In genomic region chr10:3197354-3198003, GRCh38 we compare ENCODE assay signal across 1 cellular context.
A peak's percentile ranks its signal among the peaks of the same experiment; 100 is the strongest.
TF ChIP-seq lines count a peak whose summit lies in the region.

No MANE protein-coding gene starts in this region.

TF ChIP-seq in HepG2, 621 proteins besides CTCF, POLR2A, EP300 and RAD21 (continued from another document and continues in another):
- 0 out of 2 replicates have a peak, but pooled peaks have one; percentile 35 for TF ChIP-seq SALL1 (CRISPR knock-in tag; IDR thresholded peaks at IDR 0.05)
- TF ChIP-seq PHF8 (CRISPR knock-in tag; IDR thresholded peaks at IDR 0.05) = no peak
- peak; percentile 70; the same call in 1 of the 2 replicates for TF ChIP-seq EZH2 (conservative IDR thresholded peaks at IDR 0.05; ENCODE audit: low read depth, low read length)
- TF ChIP-seq PRMT3 (CRISPR knock-in tag; IDR thresholded peaks at IDR 0.05; ENCODE audit: borderline replicate concordance, low read depth) = no peak
- TF ChIP-seq, protein P1, sequence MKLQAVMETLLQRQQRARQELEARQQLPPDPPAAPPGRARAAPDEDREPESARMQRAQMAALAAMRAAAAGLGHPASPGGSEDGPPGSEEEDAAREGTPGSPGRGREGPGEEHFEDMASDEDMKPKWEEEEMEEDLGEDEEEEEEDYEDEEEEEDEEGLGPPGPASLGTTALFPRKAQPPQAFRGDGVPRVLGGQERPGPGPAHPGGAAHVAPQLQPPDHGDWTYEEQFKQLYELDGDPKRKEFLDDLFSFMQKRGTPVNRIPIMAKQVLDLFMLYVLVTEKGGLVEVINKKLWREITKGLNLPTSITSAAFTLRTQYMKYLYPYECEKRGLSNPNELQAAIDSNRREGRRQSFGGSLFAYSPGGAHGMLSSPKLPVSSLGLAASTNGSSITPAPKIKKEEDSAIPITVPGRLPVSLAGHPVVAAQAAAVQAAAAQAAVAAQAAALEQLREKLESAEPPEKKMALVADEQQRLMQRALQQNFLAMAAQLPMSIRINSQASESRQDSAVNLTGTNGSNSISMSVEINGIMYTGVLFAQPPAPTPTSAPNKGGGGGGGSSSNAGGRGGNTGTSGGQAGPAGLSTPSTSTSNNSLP (IDR thresholded peaks at IDR 0.05; ENCODE audit: low read depth, low read length) = no peak
- peak; percentile 23; the same call in 1 of the 2 replicates for TF ChIP-seq FOXK1 (CRISPR knock-in tag; IDR thresholded peaks at IDR 0.05; ENCODE audit: borderline replicate concordance, low read depth)
- TF ChIP-seq, protein P2, sequence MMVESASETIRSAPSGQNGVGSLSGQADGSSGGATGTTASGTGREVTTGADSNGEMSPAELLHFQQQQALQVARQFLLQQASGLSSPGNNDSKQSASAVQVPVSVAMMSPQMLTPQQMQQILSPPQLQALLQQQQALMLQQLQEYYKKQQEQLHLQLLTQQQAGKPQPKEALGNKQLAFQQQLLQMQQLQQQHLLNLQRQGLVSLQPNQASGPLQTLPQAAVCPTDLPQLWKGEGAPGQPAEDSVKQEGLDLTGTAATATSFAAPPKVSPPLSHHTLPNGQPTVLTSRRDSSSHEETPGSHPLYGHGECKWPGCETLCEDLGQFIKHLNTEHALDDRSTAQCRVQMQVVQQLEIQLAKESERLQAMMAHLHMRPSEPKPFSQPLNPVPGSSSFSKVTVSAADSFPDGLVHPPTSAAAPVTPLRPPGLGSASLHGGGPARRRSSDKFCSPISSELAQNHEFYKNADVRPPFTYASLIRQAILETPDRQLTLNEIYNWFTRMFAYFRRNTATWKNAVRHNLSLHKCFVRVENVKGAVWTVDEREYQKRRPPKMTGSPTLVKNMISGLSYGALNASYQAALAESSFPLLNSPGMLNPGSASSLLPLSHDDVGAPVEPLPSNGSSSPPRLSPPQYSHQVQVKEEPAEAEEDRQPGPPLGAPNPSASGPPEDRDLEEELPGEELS (CRISPR knock-in tag; IDR thresholded peaks at IDR 0.05) = 0 out of 2 replicates have a peak, but pooled peaks have one; percentile 17
- TF ChIP-seq HNRNPLL (IDR thresholded peaks at IDR 0.05; ENCODE audit: low read depth, low read length, poor library complexity, severe bottlenecking) = peak; percentile 29
- TF ChIP-seq, protein P3, sequence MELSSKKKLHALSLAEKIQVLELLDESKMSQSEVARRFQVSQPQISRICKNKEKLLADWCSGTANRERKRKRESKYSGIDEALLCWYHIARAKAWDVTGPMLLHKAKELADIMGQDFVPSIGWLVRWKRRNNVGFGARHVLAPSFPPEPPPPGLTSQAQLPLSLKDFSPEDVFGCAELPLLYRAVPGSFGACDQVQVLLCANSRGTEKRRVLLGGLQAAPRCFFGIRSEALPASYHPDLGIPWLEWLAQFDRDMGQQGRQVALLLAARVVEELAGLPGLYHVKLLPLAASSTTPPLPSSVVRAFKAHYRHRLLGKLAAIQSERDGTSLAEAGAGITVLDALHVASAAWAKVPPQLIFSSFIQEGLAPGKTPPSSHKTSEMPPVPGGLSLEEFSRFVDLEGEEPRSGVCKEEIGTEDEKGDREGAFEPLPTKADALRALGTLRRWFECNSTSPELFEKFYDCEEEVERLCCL (CRISPR knock-in tag; IDR thresholded peaks at IDR 0.05; ENCODE audit: borderline replicate concordance) = no peak
- 0 out of 2 replicates have a peak, but pooled peaks have one; percentile 53 for TF ChIP-seq ZNF225 (CRISPR knock-in tag; IDR thresholded peaks at IDR 0.05)
- TF ChIP-seq, protein P4, sequence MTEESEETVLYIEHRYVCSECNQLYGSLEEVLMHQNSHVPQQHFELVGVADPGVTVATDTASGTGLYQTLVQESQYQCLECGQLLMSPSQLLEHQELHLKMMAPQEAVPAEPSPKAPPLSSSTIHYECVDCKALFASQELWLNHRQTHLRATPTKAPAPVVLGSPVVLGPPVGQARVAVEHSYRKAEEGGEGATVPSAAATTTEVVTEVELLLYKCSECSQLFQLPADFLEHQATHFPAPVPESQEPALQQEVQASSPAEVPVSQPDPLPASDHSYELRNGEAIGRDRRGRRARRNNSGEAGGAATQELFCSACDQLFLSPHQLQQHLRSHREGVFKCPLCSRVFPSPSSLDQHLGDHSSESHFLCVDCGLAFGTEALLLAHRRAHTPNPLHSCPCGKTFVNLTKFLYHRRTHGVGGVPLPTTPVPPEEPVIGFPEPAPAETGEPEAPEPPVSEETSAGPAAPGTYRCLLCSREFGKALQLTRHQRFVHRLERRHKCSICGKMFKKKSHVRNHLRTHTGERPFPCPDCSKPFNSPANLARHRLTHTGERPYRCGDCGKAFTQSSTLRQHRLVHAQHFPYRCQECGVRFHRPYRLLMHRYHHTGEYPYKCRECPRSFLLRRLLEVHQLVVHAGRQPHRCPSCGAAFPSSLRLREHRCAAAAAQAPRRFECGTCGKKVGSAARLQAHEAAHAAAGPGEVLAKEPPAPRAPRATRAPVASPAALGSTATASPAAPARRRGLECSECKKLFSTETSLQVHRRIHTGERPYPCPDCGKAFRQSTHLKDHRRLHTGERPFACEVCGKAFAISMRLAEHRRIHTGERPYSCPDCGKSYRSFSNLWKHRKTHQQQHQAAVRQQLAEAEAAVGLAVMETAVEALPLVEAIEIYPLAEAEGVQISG (CRISPR knock-in tag; IDR thresholded peaks at IDR 0.05) = peak; percentile 47; the same call in 1 of the 2 replicates
- TF ChIP-seq SRSF1 (optimal IDR thresholded peaks at IDR 0.05; ENCODE audit: low read depth, low read length) = no peak
- TF ChIP-seq KDM3A (CRISPR knock-in tag; IDR thresholded peaks at IDR 0.05; ENCODE audit: low read depth) = peak; percentile 65; the same call in 1 of the 2 replicates
- no peak for TF ChIP-seq PCBP2 (optimal IDR thresholded peaks at IDR 0.05; ENCODE audit: low read depth, low read length, poor library complexity, severe bottlenecking)
- no peak for TF ChIP-seq ZMAT3 (CRISPR knock-in tag; conservative IDR thresholded peaks at IDR 0.05)
- TF ChIP-seq, protein P5, sequence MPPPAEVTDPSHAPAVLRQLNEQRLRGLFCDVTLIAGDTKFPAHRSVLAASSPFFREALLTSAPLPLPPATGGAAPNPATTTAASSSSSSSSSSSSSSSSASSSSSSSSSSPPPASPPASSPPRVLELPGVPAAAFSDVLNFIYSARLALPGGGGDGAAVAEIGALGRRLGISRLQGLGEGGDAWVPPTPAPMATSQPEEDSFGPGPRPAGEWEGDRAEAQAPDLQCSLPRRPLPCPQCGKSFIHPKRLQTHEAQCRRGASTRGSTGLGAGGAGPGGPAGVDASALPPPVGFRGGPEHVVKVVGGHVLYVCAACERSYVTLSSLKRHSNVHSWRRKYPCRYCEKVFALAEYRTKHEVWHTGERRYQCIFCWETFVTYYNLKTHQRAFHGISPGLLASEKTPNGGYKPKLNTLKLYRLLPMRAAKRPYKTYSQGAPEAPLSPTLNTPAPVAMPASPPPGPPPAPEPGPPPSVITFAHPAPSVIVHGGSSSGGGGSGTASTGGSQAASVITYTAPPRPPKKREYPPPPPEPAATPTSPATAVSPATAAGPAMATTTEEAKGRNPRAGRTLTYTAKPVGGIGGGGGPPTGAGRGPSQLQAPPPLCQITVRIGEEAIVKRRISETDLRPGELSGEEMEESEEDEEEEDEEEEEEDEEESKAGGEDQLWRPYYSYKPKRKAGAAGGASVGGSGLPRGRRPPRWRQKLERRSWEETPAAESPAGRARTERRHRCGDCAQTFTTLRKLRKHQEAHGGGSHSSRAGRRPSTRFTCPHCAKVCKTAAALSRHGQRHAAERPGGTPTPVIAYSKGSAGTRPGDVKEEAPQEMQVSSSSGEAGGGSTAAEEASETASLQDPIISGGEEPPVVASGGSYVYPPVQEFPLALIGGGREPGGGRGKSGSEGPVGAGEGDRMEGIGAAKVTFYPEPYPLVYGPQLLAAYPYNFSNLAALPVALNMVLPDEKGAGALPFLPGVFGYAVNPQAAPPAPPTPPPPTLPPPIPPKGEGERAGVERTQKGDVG (CRISPR knock-in tag; IDR thresholded peaks at IDR 0.05; ENCODE audit: borderline replicate concordance) = no peak
- TF ChIP-seq TEAD3 (CRISPR knock-in tag; optimal IDR thresholded peaks at IDR 0.05; ENCODE audit: borderline replicate concordance) = peak; percentile 58
- TF ChIP-seq, protein P6, sequence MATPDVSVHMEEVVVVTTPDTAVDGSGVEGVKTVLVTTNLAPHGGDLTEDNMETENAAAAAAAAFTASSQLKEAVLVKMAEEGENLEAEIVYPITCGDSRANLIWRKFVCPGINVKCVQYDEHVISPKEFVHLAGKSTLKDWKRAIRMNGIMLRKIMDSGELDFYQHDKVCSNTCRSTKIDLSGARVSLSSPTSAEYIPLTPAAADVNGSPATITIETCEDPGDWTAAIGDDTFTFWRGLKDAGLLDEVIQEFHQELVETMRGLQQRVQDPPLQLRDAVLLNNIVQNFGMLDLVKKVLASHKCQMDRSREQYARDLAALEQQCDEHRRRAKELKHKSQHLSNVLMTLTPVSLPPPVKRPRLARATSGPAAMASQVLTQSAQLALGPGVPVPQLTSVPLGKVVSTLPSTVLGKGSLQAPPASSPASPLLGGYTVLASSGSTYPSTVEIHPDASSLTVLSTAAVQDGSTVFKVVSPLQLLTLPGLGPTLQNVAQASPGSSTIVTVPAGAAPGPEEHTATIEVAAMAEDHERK (CRISPR knock-in tag; IDR thresholded peaks at IDR 0.05; ENCODE audit: low read depth) = no peak
- TF ChIP-seq, protein P7, sequence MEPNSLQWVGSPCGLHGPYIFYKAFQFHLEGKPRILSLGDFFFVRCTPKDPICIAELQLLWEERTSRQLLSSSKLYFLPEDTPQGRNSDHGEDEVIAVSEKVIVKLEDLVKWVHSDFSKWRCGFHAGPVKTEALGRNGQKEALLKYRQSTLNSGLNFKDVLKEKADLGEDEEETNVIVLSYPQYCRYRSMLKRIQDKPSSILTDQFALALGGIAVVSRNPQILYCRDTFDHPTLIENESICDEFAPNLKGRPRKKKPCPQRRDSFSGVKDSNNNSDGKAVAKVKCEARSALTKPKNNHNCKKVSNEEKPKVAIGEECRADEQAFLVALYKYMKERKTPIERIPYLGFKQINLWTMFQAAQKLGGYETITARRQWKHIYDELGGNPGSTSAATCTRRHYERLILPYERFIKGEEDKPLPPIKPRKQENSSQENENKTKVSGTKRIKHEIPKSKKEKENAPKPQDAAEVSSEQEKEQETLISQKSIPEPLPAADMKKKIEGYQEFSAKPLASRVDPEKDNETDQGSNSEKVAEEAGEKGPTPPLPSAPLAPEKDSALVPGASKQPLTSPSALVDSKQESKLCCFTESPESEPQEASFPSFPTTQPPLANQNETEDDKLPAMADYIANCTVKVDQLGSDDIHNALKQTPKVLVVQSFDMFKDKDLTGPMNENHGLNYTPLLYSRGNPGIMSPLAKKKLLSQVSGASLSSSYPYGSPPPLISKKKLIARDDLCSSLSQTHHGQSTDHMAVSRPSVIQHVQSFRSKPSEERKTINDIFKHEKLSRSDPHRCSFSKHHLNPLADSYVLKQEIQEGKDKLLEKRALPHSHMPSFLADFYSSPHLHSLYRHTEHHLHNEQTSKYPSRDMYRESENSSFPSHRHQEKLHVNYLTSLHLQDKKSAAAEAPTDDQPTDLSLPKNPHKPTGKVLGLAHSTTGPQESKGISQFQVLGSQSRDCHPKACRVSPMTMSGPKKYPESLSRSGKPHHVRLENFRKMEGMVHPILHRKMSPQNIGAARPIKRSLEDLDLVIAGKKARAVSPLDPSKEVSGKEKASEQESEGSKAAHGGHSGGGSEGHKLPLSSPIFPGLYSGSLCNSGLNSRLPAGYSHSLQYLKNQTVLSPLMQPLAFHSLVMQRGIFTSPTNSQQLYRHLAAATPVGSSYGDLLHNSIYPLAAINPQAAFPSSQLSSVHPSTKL (CRISPR knock-in tag; IDR thresholded peaks at IDR 0.05) = peak; percentile 48; the same call in 1 of the 2 replicates
- 0 out of 2 replicates have a peak, but pooled peaks have one; percentile 21 for TF ChIP-seq CBX5 (CRISPR knock-in tag; IDR thresholded peaks at IDR 0.05; ENCODE audit: borderline replicate concordance)
- TF ChIP-seq CCDC6 (CRISPR knock-in tag; IDR thresholded peaks at IDR 0.05) = peak; percentile 60; the same call in 1 of the 2 replicates
- no peak for TF ChIP-seq FOXO1 (CRISPR knock-in tag; IDR thresholded peaks at IDR 0.05)
- TF ChIP-seq, protein P8, sequence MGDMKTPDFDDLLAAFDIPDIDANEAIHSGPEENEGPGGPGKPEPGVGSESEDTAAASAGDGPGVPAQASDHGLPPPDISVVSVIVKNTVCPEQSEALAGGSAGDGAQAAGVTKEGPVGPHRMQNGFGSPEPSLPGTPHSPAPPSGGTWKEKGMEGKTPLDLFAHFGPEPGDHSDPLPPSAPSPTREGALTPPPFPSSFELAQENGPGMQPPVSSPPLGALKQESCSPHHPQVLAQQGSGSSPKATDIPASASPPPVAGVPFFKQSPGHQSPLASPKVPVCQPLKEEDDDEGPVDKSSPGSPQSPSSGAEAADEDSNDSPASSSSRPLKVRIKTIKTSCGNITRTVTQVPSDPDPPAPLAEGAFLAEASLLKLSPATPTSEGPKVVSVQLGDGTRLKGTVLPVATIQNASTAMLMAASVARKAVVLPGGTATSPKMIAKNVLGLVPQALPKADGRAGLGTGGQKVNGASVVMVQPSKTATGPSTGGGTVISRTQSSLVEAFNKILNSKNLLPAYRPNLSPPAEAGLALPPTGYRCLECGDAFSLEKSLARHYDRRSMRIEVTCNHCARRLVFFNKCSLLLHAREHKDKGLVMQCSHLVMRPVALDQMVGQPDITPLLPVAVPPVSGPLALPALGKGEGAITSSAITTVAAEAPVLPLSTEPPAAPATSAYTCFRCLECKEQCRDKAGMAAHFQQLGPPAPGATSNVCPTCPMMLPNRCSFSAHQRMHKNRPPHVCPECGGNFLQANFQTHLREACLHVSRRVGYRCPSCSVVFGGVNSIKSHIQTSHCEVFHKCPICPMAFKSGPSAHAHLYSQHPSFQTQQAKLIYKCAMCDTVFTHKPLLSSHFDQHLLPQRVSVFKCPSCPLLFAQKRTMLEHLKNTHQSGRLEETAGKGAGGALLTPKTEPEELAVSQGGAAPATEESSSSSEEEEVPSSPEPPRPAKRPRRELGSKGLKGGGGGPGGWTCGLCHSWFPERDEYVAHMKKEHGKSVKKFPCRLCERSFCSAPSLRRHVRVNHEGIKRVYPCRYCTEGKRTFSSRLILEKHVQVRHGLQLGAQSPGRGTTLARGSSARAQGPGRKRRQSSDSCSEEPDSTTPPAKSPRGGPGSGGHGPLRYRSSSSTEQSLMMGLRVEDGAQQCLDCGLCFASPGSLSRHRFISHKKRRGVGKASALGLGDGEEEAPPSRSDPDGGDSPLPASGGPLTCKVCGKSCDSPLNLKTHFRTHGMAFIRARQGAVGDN (CRISPR knock-in tag; IDR thresholded peaks at IDR 0.05) = peak; percentile 41; the same call in 1 of the 2 replicates
- no peak for TF ChIP-seq FOXJ3 (CRISPR knock-in tag; IDR thresholded peaks at IDR 0.05; ENCODE audit: borderline replicate concordance)
- TF ChIP-seq RAD51 (IDR thresholded peaks at IDR 0.05; ENCODE audit: borderline replicate concordance) = no peak
- no peak for TF ChIP-seq YY1 (IDR thresholded peaks at IDR 0.05; ENCODE audit: insufficient read depth, insufficient replicate concordance, low read depth, low read length)
- no peak for TF ChIP-seq MBNL3 (CRISPR knock-in tag; conservative IDR thresholded peaks at IDR 0.05)
- TF ChIP-seq SNAI1 (CRISPR knock-in tag; IDR thresholded peaks at IDR 0.05; ENCODE audit: borderline replicate concordance) = no peak
- TF ChIP-seq THRA (CRISPR knock-in tag; IDR thresholded peaks at IDR 0.05; ENCODE audit: borderline replicate concordance) = no peak
- no peak for TF ChIP-seq NCOR1 (IDR thresholded peaks at IDR 0.05; ENCODE audit: borderline replicate concordance, low read length)
- TF ChIP-seq HHEX (CRISPR knock-in tag; IDR thresholded peaks at IDR 0.05) = no peak
